In genomic region chr14:34129927-34130552, GRCh38 we compare ENCODE assay signal across 16 cellular contexts.
"Had no signal": no experiment of that assay in that cellular context is flagged by ENCODE, and none has a peak within 500 bp of the region (broad histone marks: within the 10 kb centered on the region; RNA-seq: fewer than 3 reads in every experiment).

No MANE protein-coding gene starts in this region.

- H3K4me3 ChIP-seq: neural progenitor cell, transverse colon had no signal

- ATAC-seq: activated T-helper 17 cell treated with anti-CD3 and anti-CD28 coated beads, Interleukin-2, amount 50 U/mL, for 72 hours; naive thymus-derived CD4-positive, alpha-beta T cell had no signal

- H3K9ac ChIP-seq: neural progenitor cell had no signal

- H3K27ac ChIP-seq: neural progenitor cell, transverse colon, WERI-Rb-1 had no signal

- H3K27me3 ChIP-seq: neural progenitor cell, transverse colon had no signal

- H2AFZ ChIP-seq: neural progenitor cell had no signal

- H3K9me3 ChIP-seq: esophagus squamous epithelium, transverse colon had no signal

- H3K36me3 ChIP-seq: esophagus squamous epithelium, neural progenitor cell, transverse colon, WERI-Rb-1 had no signal

- H3K4me1 ChIP-seq: neural progenitor cell had no signal

- DNase-seq: activated CD4-positive, alpha-beta memory T cell treated with anti-CD3 and anti-CD28 coated beads for 36 hours; activated naive CD4-positive, alpha-beta T cell; activated naive CD8-positive, alpha-beta T cell treated with anti-CD3 and anti-CD28 coated beads for 36 hours; amniotic stem cell; effector CD8-positive, alpha-beta T cell; esophagus squamous epithelium; hippocampal formation; naive thymus-derived CD4-positive, alpha-beta T cell; stimulated activated CD4-positive, alpha-beta T cell treated with anti-CD3 and anti-CD28 coated beads, Interleukin-12 subunit alpha, Interleukin-12 subunit beta, amount 100 ng/mL, for 4 hours; stimulated activated CD4-positive, alpha-beta T cell treated with anti-CD3 and anti-CD28 coated beads, Interleukin-1b, Interleukin-23, amount 100 ng/mL, for 48 hours; stimulated activated CD8-positive, alpha-beta memory T cell treated with anti-CD3 and anti-CD28 coated beads, Interleukin-4, amount 100 ng/mL, for 48 hours; stimulated activated naive CD4-positive, alpha-beta T cell treated with Interleukin-2 at 50 U/mL for 16 hours; transverse colon had no signal

- H3K4me2 ChIP-seq: neural progenitor cell had no signal
